In the genomic region with DNA sequence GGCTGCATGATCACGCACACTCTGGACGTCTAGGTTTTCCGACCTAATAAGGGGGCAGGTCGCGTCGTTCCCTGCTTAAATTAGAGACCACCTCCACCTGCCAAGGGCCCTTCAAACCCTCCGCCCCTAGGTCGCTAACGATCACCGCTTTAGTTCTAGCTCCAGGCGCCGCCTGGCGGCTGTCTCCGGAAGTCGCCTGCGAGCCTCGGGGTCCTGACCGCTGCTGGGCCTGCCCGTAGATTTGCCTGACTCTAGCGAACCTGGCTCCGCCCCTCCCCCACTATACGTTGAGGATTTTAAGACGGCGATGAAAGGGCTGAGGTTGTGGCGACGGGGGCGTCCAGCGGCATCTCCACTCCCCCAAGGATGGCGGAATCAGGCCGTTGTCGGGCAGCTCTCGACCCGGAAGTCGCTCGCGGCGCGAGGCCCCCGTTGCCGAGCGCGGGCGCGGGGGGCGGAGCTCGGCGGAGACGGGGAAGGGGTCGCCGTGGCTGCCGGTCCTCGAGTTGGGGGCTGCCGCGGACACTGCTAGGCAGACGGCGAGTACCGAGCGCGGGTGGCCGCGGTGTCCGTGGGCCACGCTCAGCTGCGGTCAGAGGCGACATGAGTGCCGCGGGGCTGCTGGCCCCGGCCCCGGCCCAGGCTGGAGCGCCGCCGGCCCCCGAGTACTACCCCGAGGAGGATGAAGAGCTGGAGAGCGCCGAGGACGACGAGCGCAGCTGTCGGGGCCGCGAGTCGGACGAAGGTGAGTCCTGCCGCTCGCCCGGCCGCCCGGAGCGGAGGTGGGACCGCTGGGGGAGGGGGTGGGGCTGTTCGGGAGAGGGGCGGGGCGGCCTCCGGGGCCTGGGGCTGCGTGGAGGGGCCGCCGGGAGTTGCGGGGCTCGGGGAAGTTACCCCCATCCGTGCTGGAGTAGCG, we compare ENCODE assay signal across 1 cellular context.
TF ChIP-seq lines count a peak whose summit lies in the region.

SUDS3 (plus strand) TSS at position 467 of the 916 bp plus-strand sequence; CDS start at position 604, 137 bp downstream.

TF ChIP-seq in HEK293, 187 proteins besides CTCF, POLR2A, EP300 and RAD21 (continued from another document):
- TF ChIP-seq, protein P1, sequence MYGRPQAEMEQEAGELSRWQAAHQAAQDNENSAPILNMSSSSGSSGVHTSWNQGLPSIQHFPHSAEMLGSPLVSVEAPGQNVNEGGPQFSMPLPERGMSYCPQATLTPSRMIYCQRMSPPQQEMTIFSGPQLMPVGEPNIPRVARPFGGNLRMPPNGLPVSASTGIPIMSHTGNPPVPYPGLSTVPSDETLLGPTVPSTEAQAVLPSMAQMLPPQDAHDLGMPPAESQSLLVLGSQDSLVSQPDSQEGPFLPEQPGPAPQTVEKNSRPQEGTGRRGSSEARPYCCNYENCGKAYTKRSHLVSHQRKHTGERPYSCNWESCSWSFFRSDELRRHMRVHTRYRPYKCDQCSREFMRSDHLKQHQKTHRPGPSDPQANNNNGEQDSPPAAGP (tag by site-specific recombination; IDR thresholded peaks at IDR 0.05) = peak; percentile 89
- TF ChIP-seq ZBTB20 (tag by site-specific recombination; IDR thresholded peaks at IDR 0.05) = no peak; the same call in 1 of the 2 replicates
- TF ChIP-seq ZBTB17 (tag by site-specific recombination; IDR thresholded peaks at IDR 0.05) = peak; percentile 85
- TF ChIP-seq ZNF580 (tag by site-specific recombination; IDR thresholded peaks at IDR 0.05) = peak; percentile 83
- no peak for TF ChIP-seq ZNF571 (tag by site-specific recombination; IDR thresholded peaks at IDR 0.05)
- no peak for TF ChIP-seq ZNF140 (tag by site-specific recombination; IDR thresholded peaks at IDR 0.05)
- peak; percentile 96 for TF ChIP-seq YY2 (tag by site-specific recombination; IDR thresholded peaks at IDR 0.05)
- TF ChIP-seq ZNF843 (tag by site-specific recombination; IDR thresholded peaks at IDR 0.05) = peak; percentile 77
- no peak for TF ChIP-seq ZNF221 (tag by site-specific recombination; IDR thresholded peaks at IDR 0.05; ENCODE audit: borderline replicate concordance)
- TF ChIP-seq SALL2 (tag by site-specific recombination; IDR thresholded peaks at IDR 0.05; ENCODE audit: borderline replicate concordance) = 0 out of 2 replicates have a peak, but pooled peaks have one; percentile 29
- TF ChIP-seq ZXDB (tag by site-specific recombination; IDR thresholded peaks at IDR 0.05) = peak; percentile 90
- peak; percentile 98 for TF ChIP-seq ZNF639 (tag by site-specific recombination; IDR thresholded peaks at IDR 0.05)
- TF ChIP-seq ZBTB48 (tag by site-specific recombination; IDR thresholded peaks at IDR 0.05) = peak; percentile 87
- TF ChIP-seq ZNF623 (tag by site-specific recombination; IDR thresholded peaks at IDR 0.05) = peak; percentile 31
- no peak; the same call in 1 of the 2 replicates for TF ChIP-seq ZBTB44 (tag by site-specific recombination; IDR thresholded peaks at IDR 0.05)
- no peak for TF ChIP-seq TRIM28 (IDR thresholded peaks at IDR 0.05; ENCODE audit: borderline replicate concordance, low read length)
- TF ChIP-seq ZNF521 (tag by site-specific recombination; IDR thresholded peaks at IDR 0.05) = no peak
- peak; percentile 60 for TF ChIP-seq ZNF610 (tag by site-specific recombination; IDR thresholded peaks at IDR 0.05; ENCODE audit: borderline replicate concordance)
- TF ChIP-seq ZNF585B (tag by site-specific recombination; IDR thresholded peaks at IDR 0.05) = no peak
- peak; percentile 95 for TF ChIP-seq ZEB2 (tag by site-specific recombination; IDR thresholded peaks at IDR 0.05)
- no peak for TF ChIP-seq ZNF19 (tag by site-specific recombination; IDR thresholded peaks at IDR 0.05; ENCODE audit: low read depth)
- TF ChIP-seq GLIS1 (tag by site-specific recombination; IDR thresholded peaks at IDR 0.05) = no peak
- TF ChIP-seq KLF8 (tag by site-specific recombination; IDR thresholded peaks at IDR 0.05) = peak; percentile 90
- no peak for TF ChIP-seq ZSCAN16 (tag by site-specific recombination; IDR thresholded peaks at IDR 0.05)
- TF ChIP-seq, protein P2, sequence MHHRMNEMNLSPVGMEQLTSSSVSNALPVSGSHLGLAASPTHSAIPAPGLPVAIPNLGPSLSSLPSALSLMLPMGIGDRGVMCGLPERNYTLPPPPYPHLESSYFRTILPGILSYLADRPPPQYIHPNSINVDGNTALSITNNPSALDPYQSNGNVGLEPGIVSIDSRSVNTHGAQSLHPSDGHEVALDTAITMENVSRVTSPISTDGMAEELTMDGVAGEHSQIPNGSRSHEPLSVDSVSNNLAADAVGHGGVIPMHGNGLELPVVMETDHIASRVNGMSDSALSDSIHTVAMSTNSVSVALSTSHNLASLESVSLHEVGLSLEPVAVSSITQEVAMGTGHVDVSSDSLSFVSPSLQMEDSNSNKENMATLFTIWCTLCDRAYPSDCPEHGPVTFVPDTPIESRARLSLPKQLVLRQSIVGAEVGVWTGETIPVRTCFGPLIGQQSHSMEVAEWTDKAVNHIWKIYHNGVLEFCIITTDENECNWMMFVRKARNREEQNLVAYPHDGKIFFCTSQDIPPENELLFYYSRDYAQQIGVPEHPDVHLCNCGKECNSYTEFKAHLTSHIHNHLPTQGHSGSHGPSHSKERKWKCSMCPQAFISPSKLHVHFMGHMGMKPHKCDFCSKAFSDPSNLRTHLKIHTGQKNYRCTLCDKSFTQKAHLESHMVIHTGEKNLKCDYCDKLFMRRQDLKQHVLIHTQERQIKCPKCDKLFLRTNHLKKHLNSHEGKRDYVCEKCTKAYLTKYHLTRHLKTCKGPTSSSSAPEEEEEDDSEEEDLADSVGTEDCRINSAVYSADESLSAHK (tag by site-specific recombination; IDR thresholded peaks at IDR 0.05) = peak; percentile 62; the same call in 1 of the 2 replicates
- TF ChIP-seq ZNF292 (tag by site-specific recombination; IDR thresholded peaks at IDR 0.05; ENCODE audit: borderline replicate concordance, low read depth) = no peak
- no peak for TF ChIP-seq ZNF596 (tag by site-specific recombination; IDR thresholded peaks at IDR 0.05)
- TF ChIP-seq YY1 (tag by site-specific recombination; IDR thresholded peaks at IDR 0.05) = peak; percentile 83
- peak; percentile 84 for TF ChIP-seq ZNF629 (tag by site-specific recombination; IDR thresholded peaks at IDR 0.05)
- no peak for TF ChIP-seq ZNF514 (tag by site-specific recombination; IDR thresholded peaks at IDR 0.05)
- no peak for TF ChIP-seq ZBTB1 (tag by site-specific recombination; IDR thresholded peaks at IDR 0.05)
- no peak for TF ChIP-seq ZNF658 (tag by site-specific recombination; IDR thresholded peaks at IDR 0.05)
- TF ChIP-seq, protein P3, sequence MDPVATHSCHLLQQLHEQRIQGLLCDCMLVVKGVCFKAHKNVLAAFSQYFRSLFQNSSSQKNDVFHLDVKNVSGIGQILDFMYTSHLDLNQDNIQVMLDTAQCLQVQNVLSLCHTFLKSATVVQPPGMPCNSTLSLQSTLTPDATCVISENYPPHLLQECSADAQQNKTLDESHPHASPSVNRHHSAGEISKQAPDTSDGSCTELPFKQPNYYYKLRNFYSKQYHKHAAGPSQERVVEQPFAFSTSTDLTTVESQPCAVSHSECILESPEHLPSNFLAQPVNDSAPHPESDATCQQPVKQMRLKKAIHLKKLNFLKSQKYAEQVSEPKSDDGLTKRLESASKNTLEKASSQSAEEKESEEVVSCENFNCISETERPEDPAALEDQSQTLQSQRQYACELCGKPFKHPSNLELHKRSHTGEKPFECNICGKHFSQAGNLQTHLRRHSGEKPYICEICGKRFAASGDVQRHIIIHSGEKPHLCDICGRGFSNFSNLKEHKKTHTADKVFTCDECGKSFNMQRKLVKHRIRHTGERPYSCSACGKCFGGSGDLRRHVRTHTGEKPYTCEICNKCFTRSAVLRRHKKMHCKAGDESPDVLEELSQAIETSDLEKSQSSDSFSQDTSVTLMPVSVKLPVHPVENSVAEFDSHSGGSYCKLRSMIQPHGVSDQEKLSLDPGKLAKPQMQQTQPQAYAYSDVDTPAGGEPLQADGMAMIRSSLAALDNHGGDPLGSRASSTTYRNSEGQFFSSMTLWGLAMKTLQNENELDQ (tag by site-specific recombination; IDR thresholded peaks at IDR 0.05; ENCODE audit: low read depth) = no peak
- TF ChIP-seq, protein P4, sequence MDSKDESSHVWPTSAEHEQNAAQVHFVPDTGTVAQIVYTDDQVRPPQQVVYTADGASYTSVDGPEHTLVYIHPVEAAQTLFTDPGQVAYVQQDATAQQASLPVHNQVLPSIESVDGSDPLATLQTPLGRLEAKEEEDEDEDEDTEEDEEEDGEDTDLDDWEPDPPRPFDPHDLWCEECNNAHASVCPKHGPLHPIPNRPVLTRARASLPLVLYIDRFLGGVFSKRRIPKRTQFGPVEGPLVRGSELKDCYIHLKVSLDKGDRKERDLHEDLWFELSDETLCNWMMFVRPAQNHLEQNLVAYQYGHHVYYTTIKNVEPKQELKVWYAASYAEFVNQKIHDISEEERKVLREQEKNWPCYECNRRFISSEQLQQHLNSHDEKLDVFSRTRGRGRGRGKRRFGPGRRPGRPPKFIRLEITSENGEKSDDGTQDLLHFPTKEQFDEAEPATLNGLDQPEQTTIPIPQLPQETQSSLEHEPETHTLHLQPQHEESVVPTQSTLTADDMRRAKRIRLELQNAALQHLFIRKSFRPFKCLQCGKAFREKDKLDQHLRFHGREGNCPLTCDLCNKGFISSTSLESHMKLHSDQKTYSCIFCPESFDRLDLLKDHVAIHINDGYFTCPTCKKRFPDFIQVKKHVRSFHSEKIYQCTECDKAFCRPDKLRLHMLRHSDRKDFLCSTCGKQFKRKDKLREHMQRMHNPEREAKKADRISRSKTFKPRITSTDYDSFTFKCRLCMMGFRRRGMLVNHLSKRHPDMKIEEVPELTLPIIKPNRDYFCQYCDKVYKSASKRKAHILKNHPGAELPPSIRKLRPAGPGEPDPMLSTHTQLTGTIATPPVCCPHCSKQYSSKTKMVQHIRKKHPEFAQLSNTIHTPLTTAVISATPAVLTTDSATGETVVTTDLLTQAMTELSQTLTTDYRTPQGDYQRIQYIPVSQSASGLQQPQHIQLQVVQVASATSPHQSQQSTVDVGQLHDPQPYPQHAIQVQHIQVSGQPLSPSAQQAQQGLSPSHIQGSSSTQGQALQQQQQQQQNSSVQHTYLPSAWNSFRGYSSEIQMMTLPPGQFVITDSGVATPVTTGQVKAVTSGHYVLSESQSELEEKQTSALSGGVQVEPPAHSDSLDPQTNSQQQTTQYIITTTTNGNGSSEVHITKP (tag by site-specific recombination; IDR thresholded peaks at IDR 0.05) = peak; percentile 26
- 0 out of 2 replicates have a peak, but pooled peaks have one; percentile 45 for TF ChIP-seq ZBTB21 (tag by site-specific recombination; IDR thresholded peaks at IDR 0.05)
- TF ChIP-seq ZNF24 (tag by site-specific recombination; IDR thresholded peaks at IDR 0.05) = peak; percentile 90
- TF ChIP-seq, protein P5, sequence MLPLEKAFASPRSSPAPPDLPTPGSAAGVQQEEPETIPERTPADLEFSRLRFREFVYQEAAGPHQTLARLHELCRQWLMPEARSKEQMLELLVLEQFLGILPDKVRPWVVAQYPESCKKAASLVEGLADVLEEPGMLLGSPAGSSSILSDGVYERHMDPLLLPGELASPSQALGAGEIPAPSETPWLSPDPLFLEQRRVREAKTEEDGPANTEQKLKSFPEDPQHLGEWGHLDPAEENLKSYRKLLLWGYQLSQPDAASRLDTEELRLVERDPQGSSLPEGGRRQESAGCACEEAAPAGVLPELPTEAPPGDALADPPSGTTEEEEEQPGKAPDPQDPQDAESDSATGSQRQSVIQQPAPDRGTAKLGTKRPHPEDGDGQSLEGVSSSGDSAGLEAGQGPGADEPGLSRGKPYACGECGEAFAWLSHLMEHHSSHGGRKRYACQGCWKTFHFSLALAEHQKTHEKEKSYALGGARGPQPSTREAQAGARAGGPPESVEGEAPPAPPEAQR (tag by site-specific recombination; IDR thresholded peaks at IDR 0.05) = peak; percentile 97
- no peak for TF ChIP-seq FEZF1 (tag by site-specific recombination; IDR thresholded peaks at IDR 0.05)
